2 cellular contexts compared by ENCODE assay signal in genomic region chr16:5007256-5007655, GRCh38.
TF ChIP-seq lines count a peak whose summit lies in the region.

No MANE protein-coding gene starts in this region.

TF ChIP-seq in HepG2, 621 proteins besides CTCF, POLR2A, EP300 and RAD21:
- TF ChIP-seq ZNF687 (CRISPR knock-in tag; IDR thresholded peaks at IDR 0.05): 0 out of 2 replicates have a peak, but pooled peaks have one; percentile 6
- TF ChIP-seq ZNF879 (CRISPR knock-in tag; IDR thresholded peaks at IDR 0.05): no peak

TF ChIP-seq in GM23338, 12 proteins besides CTCF, POLR2A, EP300 and RAD21:
- TF ChIP-seq EZH2 (IDR thresholded peaks at IDR 0.05; ENCODE audit: low read depth, unreplicated experiment): no peak
- TF ChIP-seq ZNF462 (CRISPR knock-in tag; IDR thresholded peaks at IDR 0.05): no peak
- no peak for TF ChIP-seq EZH2phosphoT487 (IDR thresholded peaks at IDR 0.05; ENCODE audit: unreplicated experiment)
- no peak for TF ChIP-seq CREB1 (CRISPR knock-in tag; IDR thresholded peaks at IDR 0.05; ENCODE audit: low read depth)
- no peak for TF ChIP-seq NANOG (IDR thresholded peaks at IDR 0.05; ENCODE audit: borderline replicate concordance)
- no peak for TF ChIP-seq REST (IDR thresholded peaks at IDR 0.05; ENCODE audit: unreplicated experiment)
- TF ChIP-seq POLR2AphosphoS5 (IDR thresholded peaks at IDR 0.05; ENCODE audit: low read depth): no peak
- no peak for TF ChIP-seq ETS1 (IDR thresholded peaks at IDR 0.05)
- no peak for TF ChIP-seq ZNF331 (CRISPR knock-in tag; IDR thresholded peaks at IDR 0.05; ENCODE audit: low read depth)
- no peak for TF ChIP-seq ZNF114 (CRISPR knock-in tag; IDR thresholded peaks at IDR 0.05)
- TF ChIP-seq JUNB (IDR thresholded peaks at IDR 0.05; ENCODE audit: unreplicated experiment): no peak
TF ChIP-seq in GM23338: peak in this region for 0.
